In the genomic region with DNA sequence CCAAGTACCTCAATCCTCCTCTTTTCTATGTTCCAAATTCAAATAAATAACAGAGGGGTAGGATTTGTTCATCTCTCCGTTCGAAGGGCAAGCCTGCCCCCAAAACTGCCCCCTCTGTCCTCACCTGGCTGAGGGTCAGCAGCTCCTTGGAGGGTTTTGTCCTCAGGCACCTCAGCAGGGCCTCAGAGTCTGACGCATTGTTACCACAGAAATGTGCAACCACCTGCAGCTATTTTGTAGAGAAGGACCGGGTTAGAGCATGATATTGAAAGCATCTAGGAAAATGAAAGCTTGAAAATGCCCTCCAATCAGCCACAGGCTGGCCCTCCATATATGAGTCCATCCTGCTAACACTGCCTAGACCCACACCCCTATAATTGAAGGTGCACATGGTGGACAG, we compare ENCODE assay signal across 38 cellular contexts. TPM values are rescaled to one million over a fixed set of nuclear protein-coding genes. Genes with fewer than 3 reads are reported as not detected.
"Had no signal": no experiment of that assay in that cellular context is flagged by ENCODE, and none has a peak within 500 bp of the region (broad histone marks: within the 10 kb centered on the region; RNA-seq: fewer than 3 reads in every experiment).

No MANE protein-coding gene starts in this region.

- DNase-seq: Karpas-422, Kasumi-1, KG1, MG63, MM.1S, MV-4-11, NCI-H1048, NCI-H1092, NCI-H1092 treated with DMSO at 0.1 percent for 48 hours, NCI-H1105, NCI-H1105 treated with DMSO at 0.1 percent for 48 hours, NCI-H1417, NCI-H1417 treated with DMSO at 0.1 percent for 48 hours, NCI-H1436, NCI-H1436 treated with DMSO at 0.1 percent for 48 hours, NCI-H146, NCI-H1694, NCI-H1694 treated with DMSO at 0.1 percent for 48 hours, NCI-H187, NCI-H187 treated with DMSO at 0.1 percent for 48 hours, NCI-H1930, NCI-H2029, NCI-H2029 treated with DMSO at 0.1 percent for 48 hours, NCI-H2081, NCI-H2081 treated with DMSO at 0.1 percent for 48 hours, NCI-H2107, NCI-H2171, NCI-H2171 treated with DMSO at 0.1 percent for 48 hours, NCI-H2227 treated with DMSO at 0.1 percent for 48 hours, NCI-H226, NCI-H345, NCI-H446, NCI-H446 treated with DMSO at 0.1 percent for 48 hours had no signal

- H3K9me3 ChIP-seq: MG63 had no signal

- H3K4me3 ChIP-seq: MG63 had no signal

- H3K36me3 ChIP-seq: MG63 had no signal

- H3K4me2 ChIP-seq: KMS-11 had no signal

- H3K27ac ChIP-seq: KMS-11 had no signal

- H3K9ac ChIP-seq: KMS-11 had no signal

RNA-seq across cellular contexts. Expression of gene CES5A, which starts 13.9 kb away (rescaled TPM):
- total RNA-seq: LHCN-M2, M059J, MCF 10A, NCI-H460 had no signal

RNA-seq across cellular contexts. Expression of gene CES1, which starts 28.4 kb away (rescaled TPM):
- total RNA-seq: LHCN-M2, MCF 10A had no signal
